ENCODE assay signal across 10 cellular contexts in genomic region chr2:40282428-40282827, GRCh38.
DNase-seq lines count a peak whose midpoint lies in the region; ATAC-seq, FAIRE-seq and TF ChIP-seq lines count a peak whose summit lies in the region.
"Had no signal": no experiment of that assay in that cellular context is flagged by ENCODE, and none has a peak within 500 bp of the region (broad histone marks: within the 10 kb centered on the region; RNA-seq: fewer than 3 reads in every experiment).

No MANE protein-coding gene starts in this region.

- peak; percentile 81 for FAIRE-seq in GM12892 (lab: Jason Lieb, UNC)

- no peak overlapping the region for H3K27ac Mint-ChIP-seq in activated CD4-positive, alpha-beta T cell treated with anti-CD3 and anti-CD28 coated beads for 36 hours
- H3K27ac Mint-ChIP-seq: activated T-cell treated with anti-CD3 and anti-CD28 coated beads, Interleukin-2, amount 50 U/mL, for 72 hours had no signal

- no peak overlapping the region for H3K4me3 Mint-ChIP-seq in activated CD4-positive, alpha-beta T cell treated with anti-CD3 and anti-CD28 coated beads for 36 hours
- H3K4me3 Mint-ChIP-seq: activated T-cell treated with anti-CD3 and anti-CD28 coated beads, Interleukin-2, amount 50 U/mL, for 72 hours had no signal

- no peaks in the 10 kb centered on the region for H3K9me3 ChIP-seq in esophagus squamous epithelium
- no peaks in the 10 kb centered on the region for H3K9me3 ChIP-seq in sigmoid colon

- POLR2A ChIA-PET in activated CD4-positive, alpha-beta T cell treated with anti-CD3 and anti-CD28 coated beads for 36 hours (lab: Charles Lee) = no interaction called here

- H3K4me1 ChIP-seq in esophagus squamous epithelium = peaks cover 7 to 47% (median 11%) of the 10 kb centered on the region in 3 donors
- H3K4me1 ChIP-seq in sigmoid colon = peaks cover 0 to 83% (median 59%) of the 10 kb centered on the region in 4 donors

- no peaks in the 10 kb centered on the region for H3K27me3 ChIP-seq in esophagus squamous epithelium
- H3K27me3 ChIP-seq in sigmoid colon = no peaks in the 10 kb centered on the region

- ATAC-seq in HG03039 (IDR thresholded peaks at IDR 0.05; ENCODE audit: unreplicated experiment) = peak; percentile 35
- no peak for ATAC-seq in activated CD4-positive, alpha-beta T cell treated with anti-CD3 and anti-CD28 coated beads for 36 hours
- ATAC-seq: activated T-cell treated with anti-CD3 and anti-CD28 coated beads, Interleukin-2, amount 50 U/mL, for 72 hours had no signal

- H3K36me3 ChIP-seq in esophagus squamous epithelium = no peaks in the 10 kb centered on the region
- H3K36me3 ChIP-seq in sigmoid colon = no peaks in the 10 kb centered on the region

- WGBS in esophagus squamous epithelium, 2 donors = 31 to 66% methylated on average over 7 of the region's 7 CpGs
- 65 to 74% methylated on average over 7 of the region's 7 CpGs for WGBS in sigmoid colon, 2 donors

- peak overlapping the region in 2 of 4 donors; percentile 15 to 49 for H3K4me3 ChIP-seq in esophagus squamous epithelium
- peak overlapping the region; percentile 11 to 40 (median 30) for H3K4me3 ChIP-seq in sigmoid colon

- no peaks in the 10 kb centered on the region for H3K27me3 Mint-ChIP-seq in activated CD4-positive, alpha-beta T cell treated with anti-CD3 and anti-CD28 coated beads for 36 hours

- intact Hi-C loops in esophagus squamous epithelium (cut with DNase I) (no loop called here), sigmoid colon (cut with DNase I) (loop anchor here (5.0 kb wide), 2 partner anchors 45 to 170 kb away; partner anchors contain the start of gene SLC8A1)
- intact Hi-C loops in activated CD4-positive, alpha-beta T cell treated with anti-CD3 and anti-CD28 coated beads for 36 hours (cut with DNase I, micrococcal nuclease) = no loop called here

- no peak for TF ChIP-seq EP300 in sigmoid colon (IDR thresholded peaks at IDR 0.05)

- CTCF ChIA-PET in activated CD4-positive, alpha-beta T cell treated with anti-CD3 and anti-CD28 coated beads for 36 hours (lab: Charles Lee) = interaction anchor here (1.2 kb wide), 1 partner anchor 246 kb away, joined by 3 read pairs; no protein-coding TSS in a partner anchor

- no peaks in the 10 kb centered on the region for H3K9me3 Mint-ChIP-seq in activated CD4-positive, alpha-beta T cell treated with anti-CD3 and anti-CD28 coated beads for 36 hours (ENCODE audit: low read depth)
- H3K9me3 Mint-ChIP-seq: activated T-cell treated with anti-CD3 and anti-CD28 coated beads, Interleukin-2, amount 50 U/mL, for 72 hours had no signal

- TF ChIP-seq POLR2A in GM12892 (IDR thresholded peaks at IDR 0.05; ENCODE audit: low read depth, low read length) (no peak), esophagus squamous epithelium (IDR thresholded peaks at IDR 0.05) (no peak), sigmoid colon (IDR thresholded peaks at IDR 0.05) (no peak)

- TF ChIP-seq CTCF in esophagus squamous epithelium (IDR thresholded peaks at IDR 0.05) (no peak), sigmoid colon (IDR thresholded peaks at IDR 0.05) (no peak)

- H3K4me1 Mint-ChIP-seq in activated CD4-positive, alpha-beta T cell treated with anti-CD3 and anti-CD28 coated beads for 36 hours = no peaks in the 10 kb centered on the region

- no peaks in the 10 kb centered on the region for H3K36me3 Mint-ChIP-seq in activated CD4-positive, alpha-beta T cell treated with anti-CD3 and anti-CD28 coated beads for 36 hours (ENCODE audit: low read depth)

- DNase-seq in GM12892 (ENCODE audit: insufficient read length) (no peak), esophagus squamous epithelium (lab: John Stamatoyannopoulos, UW) (no peak), sigmoid colon (no peak), T1000 (lab: John Stamatoyannopoulos, UW) (no peak), NCI-H2227 (lab: John Stamatoyannopoulos, UW; ENCODE audit: unreplicated experiment) (no peak), inferior parietal cortex (ENCODE audit: extremely low spot score) (no peak)
- DNase-seq in activated CD4-positive, alpha-beta T cell treated with anti-CD3 and anti-CD28 coated beads for 36 hours = no peak
- DNase-seq: activated T-cell treated with anti-CD3 and anti-CD28 coated beads, Interleukin-2, amount 50 U/mL, for 72 hours; DMS153 had no signal

- H3K27ac ChIP-seq in esophagus squamous epithelium = peak overlapping the region in 3 of 4 donors; percentile 40 to 76 (median 56)
- peak overlapping the region; percentile 73 to 85 (median 82) for H3K27ac ChIP-seq in sigmoid colon
